Comparison of ENCODE assay signal across 14 cellular contexts in genomic region chr11:19790831-19791552, GRCh38.
A peak's percentile ranks its signal among the peaks of the same experiment; 100 is the strongest.
DNase-seq lines count a peak whose midpoint lies in the region; ATAC-seq lines count a peak whose summit lies in the region.
"Had no signal": no experiment of that assay in that cellular context is flagged by ENCODE, and none has a peak within 500 bp of the region (broad histone marks: within the 10 kb centered on the region; RNA-seq: fewer than 3 reads in every experiment).

No MANE protein-coding gene starts in this region.

- H3K27me3 ChIP-seq in adipocyte (replicated peaks; ENCODE audit: control insufficient read depth, insufficient read depth, low read length) (no peaks in the 10 kb centered on the region), muscle layer of duodenum (ENCODE audit: low read depth, low read length) (no peaks in the 10 kb centered on the region)
- H3K27me3 ChIP-seq: testis had no signal

- DNase-seq in adipocyte (ENCODE audit: low read depth) (no peak), cortex of kidney (lab: John Stamatoyannopoulos, UW) (no peak), dermis blood vessel endothelial cell (no peak)
- DNase-seq in activated effector memory CD4-positive, alpha-beta T cell treated with anti-CD3 and anti-CD28 coated beads, Interleukin-2, amount 50 U/mL, for 16 hours, result no peak
- no peak for DNase-seq in activated CD8-positive, alpha-beta memory T cell treated with anti-CD3 and anti-CD28 coated beads, Interleukin-2, amount 50 U/mL, for 4 hours
- DNase-seq: activated CD4-positive, alpha-beta T cell treated with anti-CD3 and anti-CD28 coated beads, Interleukin-2, amount 10 ng/mL, durations not matched to agents 24 days and 14 days; activated gamma-delta T cell; NCI-H526 treated with DMSO at 0.1 percent for 48 hours; right cardiac atrium; testis had no signal

- H3K9me3 ChIP-seq in adipocyte (ENCODE audit: control insufficient read depth, low read length) (no peaks in the 10 kb centered on the region), muscle layer of duodenum (ENCODE audit: control insufficient read depth in 1 of 2, low read length in 2 of 2) (no peaks in the 10 kb centered on the region)
- H3K9me3 ChIP-seq: testis had no signal

- H3K4me3 ChIP-seq in adipocyte (ENCODE audit: low read length) (peak overlapping the region; percentile 8), muscle layer of duodenum (ENCODE audit: low read depth in 1 of 2, low read length in 2 of 2) (no peak overlapping the region)
- H3K4me3 ChIP-seq: testis had no signal

- H3K4me1 ChIP-seq in adipocyte (ENCODE audit: control insufficient read depth, insufficient read depth, low read length), result peaks cover 61% of the 10 kb centered on the region
- H3K4me1 ChIP-seq in muscle layer of duodenum (ENCODE audit: control insufficient read depth in 1 of 2, insufficient read depth in 2 of 2, low read length in 2 of 2), result peaks cover 11 to 24% of the 10 kb centered on the region in 2 donors
- H3K4me1 ChIP-seq: testis had no signal

- H3K36me3 ChIP-seq in adipocyte (ENCODE audit: control insufficient read depth, insufficient read depth, low read length, severe bottlenecking) (peaks cover 7% of the 10 kb centered on the region), muscle layer of duodenum (ENCODE audit: control insufficient read depth in 1 of 2, insufficient read depth in 2 of 2, low read length in 2 of 2) (no peaks in the 10 kb centered on the region)

- peak overlapping the region; percentile 25 for H3K27ac ChIP-seq in muscle layer of duodenum (ENCODE audit: low read length)
- H3K27ac ChIP-seq: epithelial cell of prostate, testis had no signal

- H3K9ac ChIP-seq in adipocyte (ENCODE audit: low read length), result no peak overlapping the region

- ATAC-seq in GM19025 (IDR thresholded peaks at IDR 0.05; ENCODE audit: low read depth, unreplicated experiment) (peak; percentile 90), HG02588 (IDR thresholded peaks at IDR 0.05; ENCODE audit: unreplicated experiment) (peak; percentile 58)
